ENCODE assay signal across 8 cellular contexts in the genomic region with DNA sequence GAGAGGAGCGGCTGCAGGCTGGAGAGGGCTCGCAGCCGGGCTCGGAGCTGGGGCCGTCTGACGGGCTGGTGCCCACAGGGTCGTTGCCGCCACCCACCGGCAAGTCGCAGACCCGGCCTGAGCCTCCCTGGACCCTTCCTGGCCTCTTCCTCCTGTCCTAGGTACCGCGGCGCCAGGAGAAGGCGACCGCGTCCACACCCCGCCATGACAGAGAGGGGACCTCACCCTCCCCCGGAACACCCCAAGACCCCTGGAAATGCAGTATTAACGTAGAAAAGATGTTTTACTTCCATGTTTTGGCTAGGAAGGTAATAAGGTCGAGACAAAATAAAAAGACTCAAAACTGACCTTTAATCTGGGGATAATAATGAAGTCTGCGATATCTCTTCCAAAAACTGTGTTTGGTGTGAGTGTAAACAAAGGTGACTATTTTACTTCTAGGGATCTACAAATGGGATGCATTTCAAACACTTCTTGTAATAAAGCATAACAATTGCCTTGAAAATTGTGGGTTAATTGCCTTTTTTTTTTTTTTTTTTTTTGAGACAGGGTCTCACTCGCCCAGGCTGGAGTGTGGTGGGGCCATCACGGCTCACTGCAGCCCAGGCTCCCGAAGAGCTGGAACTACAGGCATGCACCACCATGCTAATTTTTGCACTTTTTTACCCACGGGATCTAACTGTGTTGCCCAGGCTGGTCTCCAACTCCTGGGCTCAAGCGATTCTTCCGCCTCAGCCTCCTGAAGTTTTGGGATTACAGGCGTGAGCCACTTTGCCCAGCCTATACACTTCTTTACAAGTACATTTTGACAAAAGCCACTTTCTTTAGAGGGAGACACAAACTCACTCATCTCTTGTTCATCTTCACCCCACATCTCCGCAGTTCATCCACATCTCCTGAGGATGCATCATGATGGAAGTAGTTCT. TPM values are rescaled to one million over a fixed set of nuclear protein-coding genes. Genes with fewer than 3 reads are reported as not detected.
DNase-seq lines count a peak whose midpoint lies in the region; ATAC-seq lines count a peak whose summit lies in the region.

No MANE protein-coding gene starts in this region.

- DNase-seq in activated CD8-positive, alpha-beta memory T cell treated with anti-CD3 and anti-CD28 coated beads, Interleukin-2, amount 10 ng/mL, durations not matched to agents 7 days and 5 days = no peak
- no peak for DNase-seq in activated CD8-positive, alpha-beta memory T cell treated with anti-CD3 and anti-CD28 coated beads, Interleukin-2, amount 50 U/mL, for 48 hours
- DNase-seq in central memory CD8-positive, alpha-beta T cell (ENCODE audit: low spot score in 2 of 2) = no peak
- no peak for DNase-seq in naive thymus-derived CD8-positive, alpha-beta T cell
- no peak for DNase-seq in left lobe of liver (ENCODE audit: low spot score)

- no peaks in the 10 kb centered on the region for H3K9me3 Mint-ChIP-seq in activated CD8-positive, alpha-beta memory T cell treated with anti-CD3 and anti-CD28 coated beads, Interleukin-2, amount 10 ng/mL, durations not matched to agents 7 days and 5 days (ENCODE audit: low read depth)
- H3K9me3 Mint-ChIP-seq in central memory CD8-positive, alpha-beta T cell = no peaks in the 10 kb centered on the region
- H3K9me3 Mint-ChIP-seq in naive thymus-derived CD8-positive, alpha-beta T cell = peaks cover 0 to 2% (median 0%) of the 10 kb centered on the region in 9 donors

- H3K27me3 Mint-ChIP-seq in activated CD8-positive, alpha-beta memory T cell treated with anti-CD3 and anti-CD28 coated beads, Interleukin-2, amount 10 ng/mL, durations not matched to agents 7 days and 5 days = peaks cover 3% of the 10 kb centered on the region
- H3K27me3 Mint-ChIP-seq in central memory CD8-positive, alpha-beta T cell = no peaks in the 10 kb centered on the region
- peaks cover 0 to 4% (median 0%) of the 10 kb centered on the region in 5 donors for H3K27me3 Mint-ChIP-seq in naive thymus-derived CD8-positive, alpha-beta T cell

- POLR2A ChIA-PET in naive thymus-derived CD8-positive, alpha-beta T cell (lab: Charles Lee) = interaction anchor here (0.5 to 9.3 kb wide), 30 partner anchors 8 to 1864 kb away, joined by 3 to 187 read pairs (median 3); a partner anchor contains a TSS

- peak overlapping the region; percentile 99 for H3K27ac Mint-ChIP-seq in activated CD8-positive, alpha-beta memory T cell treated with anti-CD3 and anti-CD28 coated beads, Interleukin-2, amount 10 ng/mL, durations not matched to agents 7 days and 5 days
- H3K27ac Mint-ChIP-seq in central memory CD8-positive, alpha-beta T cell (ENCODE audit: low read depth) = peak overlapping the region; percentile 97
- H3K27ac Mint-ChIP-seq in naive thymus-derived CD8-positive, alpha-beta T cell = peak overlapping the region; percentile 72 to 100 (median 99)

- H3K36me3 Mint-ChIP-seq in activated CD8-positive, alpha-beta memory T cell treated with anti-CD3 and anti-CD28 coated beads, Interleukin-2, amount 10 ng/mL, durations not matched to agents 7 days and 5 days = peaks cover 36% of the 10 kb centered on the region
- H3K36me3 Mint-ChIP-seq in central memory CD8-positive, alpha-beta T cell (ENCODE audit: insufficient read depth) = peaks cover 52% of the 10 kb centered on the region
- H3K36me3 Mint-ChIP-seq in naive thymus-derived CD8-positive, alpha-beta T cell = peaks cover 8 to 43% (median 20%) of the 10 kb centered on the region in 3 donors

- peak overlapping the region; percentile 99 for H3K4me3 Mint-ChIP-seq in activated CD8-positive, alpha-beta memory T cell treated with anti-CD3 and anti-CD28 coated beads, Interleukin-2, amount 10 ng/mL, durations not matched to agents 7 days and 5 days
- H3K4me3 Mint-ChIP-seq in central memory CD8-positive, alpha-beta T cell = peak overlapping the region; percentile 96
- H3K4me3 Mint-ChIP-seq in naive thymus-derived CD8-positive, alpha-beta T cell = peak overlapping the region; percentile 94 to 100 (median 97)

- peaks cover 39% of the 10 kb centered on the region for H3K4me1 Mint-ChIP-seq in activated CD8-positive, alpha-beta memory T cell treated with anti-CD3 and anti-CD28 coated beads, Interleukin-2, amount 10 ng/mL, durations not matched to agents 7 days and 5 days
- H3K4me1 Mint-ChIP-seq in central memory CD8-positive, alpha-beta T cell = peaks cover 39% of the 10 kb centered on the region
- peaks cover 19 to 50% (median 49%) of the 10 kb centered on the region in 4 donors for H3K4me1 Mint-ChIP-seq in naive thymus-derived CD8-positive, alpha-beta T cell

- CTCF ChIA-PET in activated CD8-positive, alpha-beta memory T cell treated with anti-CD3 and anti-CD28 coated beads, Interleukin-2, amount 10 ng/mL, durations not matched to agents 7 days and 5 days (lab: Charles Lee) = interaction anchor here (0.8 to 2.0 kb wide), 2 partner anchors 8 to 879 kb away, joined by 3 to 6 read pairs; no protein-coding TSS in a partner anchor

- ATAC-seq in activated CD8-positive, alpha-beta memory T cell treated with anti-CD3 and anti-CD28 coated beads, Interleukin-2, amount 10 ng/mL, durations not matched to agents 7 days and 5 days = peak; percentile 46
- peak; percentile 8 for ATAC-seq in HG03469 (IDR thresholded peaks at IDR 0.05; ENCODE audit: unreplicated experiment)
- ATAC-seq in central memory CD8-positive, alpha-beta T cell (replicated peaks; ENCODE audit: extremely low read depth, poor library complexity, severe bottlenecking) = peak; percentile 25
- ATAC-seq in naive thymus-derived CD8-positive, alpha-beta T cell = peak; percentile 27 to 47
- no peak for ATAC-seq in left lobe of liver
- ATAC-seq in GM19452 (IDR thresholded peaks at IDR 0.05; ENCODE audit: unreplicated experiment) = no peak
- no peak for ATAC-seq in GM19395 (IDR thresholded peaks at IDR 0.05; ENCODE audit: unreplicated experiment)

RNA-seq across cellular contexts. Expression of a gene that starts 0.8 kb away (rescaled TPM):
- total RNA-seq in activated CD8-positive, alpha-beta memory T cell treated with anti-CD3 and anti-CD28 coated beads, Interleukin-2, amount 10 ng/mL, durations not matched to agents 7 days and 5 days = 100 to 1,000 TPM; 160 to 240 TPM
- total RNA-seq in naive thymus-derived CD8-positive, alpha-beta T cell = 100 to 1,000 TPM; 401 TPM
- polyA plus RNA-seq in naive thymus-derived CD8-positive, alpha-beta T cell = 10 to 100 TPM; 29.8 to 40.5 (median 33.2) TPM
- 64.9 TPM for total RNA-seq in left lobe of liver

RNA-seq across cellular contexts. Expression of a gene that starts 15.8 kb away (rescaled TPM):
- total RNA-seq in activated CD8-positive, alpha-beta memory T cell treated with anti-CD3 and anti-CD28 coated beads, Interleukin-2, amount 10 ng/mL, durations not matched to agents 7 days and 5 days = 10 to 100 TPM; 33.0 to 33.8 TPM
- 10 to 100 TPM; 78.7 to 87.6 TPM for total RNA-seq in naive thymus-derived CD8-positive, alpha-beta T cell
- polyA plus RNA-seq in naive thymus-derived CD8-positive, alpha-beta T cell = 10 to 100 TPM; 69.1 to 78.6 (median 75.2) TPM
- 11.8 TPM for total RNA-seq in left lobe of liver

RNA-seq across cellular contexts. Expression of a gene that starts 24.2 kb away (rescaled TPM):
- not detected for total RNA-seq in activated CD8-positive, alpha-beta memory T cell treated with anti-CD3 and anti-CD28 coated beads, Interleukin-2, amount 10 ng/mL, durations not matched to agents 7 days and 5 days
- not detected for total RNA-seq in naive thymus-derived CD8-positive, alpha-beta T cell
- under 1 TPM in 2 of 3 donors, not detected in 1; 0.11 to 0.12 TPM for polyA plus RNA-seq in naive thymus-derived CD8-positive, alpha-beta T cell
- 0.18 TPM for total RNA-seq in left lobe of liver

Comparison
In these comparisons a context has a peak if more than half of its experiments do, and no peak if none do; other contexts are left out.
1. ATAC-seq: peak in activated CD8-positive, alpha-beta memory T cell treated with anti-CD3 and anti-CD28 coated beads, Interleukin-2, amount 10 ng/mL, durations not matched to agents 7 days and 5 days (single experiment), HG03469 (single experiment), central memory CD8-positive, alpha-beta T cell (single experiment) and naive thymus-derived CD8-positive, alpha-beta T cell (2 of 2); none in left lobe of liver (single experiment), GM19452 (single experiment) and GM19395 (single experiment).
2. Peak in every context shown above with its lines, with median percentiles within 50 percentile points of each other: H3K27ac Mint-ChIP-seq and H3K4me3 Mint-ChIP-seq.